In genomic region chr12:30788754-30789153, GRCh38 we compare ENCODE assay signal across 8 cellular contexts.
"Had no signal": no experiment of that assay in that cellular context is flagged by ENCODE, and none has a peak within 500 bp of the region (broad histone marks: within the 10 kb centered on the region; RNA-seq: fewer than 3 reads in every experiment).

No MANE protein-coding gene starts in this region.

- ATAC-seq: GM12878 had no signal

- H3K4me3 ChIP-seq: GM12878 had no signal

- FAIRE-seq: G401.6, GM12878, GM12891, GM12892, GM18507, GM19239 had no signal

- DNase-seq: GDM1, GF-D8 had no signal
